Comparison of ENCODE assay signal across 8 cellular contexts in genomic region chr9:127523312-127523851, GRCh38.
A peak's percentile ranks its signal among the peaks of the same experiment; 100 is the strongest.
DNase-seq lines count a peak whose midpoint lies in the region; ATAC-seq and TF ChIP-seq lines count a peak whose summit lies in the region.

No MANE protein-coding gene starts in this region.

- peaks cover 14 to 15% of the 10 kb centered on the region in 2 donors for H3K9me3 Mint-ChIP-seq in stimulated activated naive B cell treated with anti-CD40 and anti-IgM and Interleukin-4, amounts not matched to agents 10 μg/mL and 1 μg/mL and 100 μg/mL, for 72 hours

- peaks cover 0 to 3% of the 10 kb centered on the region in 2 experiments for H3K4me1 ChIP-seq in neutrophil (ENCODE audit: control insufficient read depth in 1 of 2, insufficient read depth in 1 of 2, low read depth in 1 of 2, low read length in 1 of 2)

- H3K4me3 Mint-ChIP-seq in stimulated activated naive B cell treated with anti-CD40 and anti-IgM and Interleukin-4, amounts not matched to agents 10 μg/mL and 1 μg/mL and 100 μg/mL, for 72 hours: no peak overlapping the region

- peaks cover 9 to 14% of the 10 kb centered on the region in 2 donors for H3K36me3 Mint-ChIP-seq in stimulated activated naive B cell treated with anti-CD40 and anti-IgM and Interleukin-4, amounts not matched to agents 10 μg/mL and 1 μg/mL and 100 μg/mL, for 72 hours

- DNase-seq in GM03348 (ENCODE audit: low spot score): peak; percentile 48
- peak; percentile 59 for DNase-seq in NAMALWA (ENCODE audit: low spot score)
- DNase-seq in brain microvascular endothelial cell: peak; percentile 56
- DNase-seq in stimulated activated naive B cell treated with anti-CD40 and anti-IgM and Interleukin-4, amounts not matched to agents 10 μg/mL and 1 μg/mL and 100 μg/mL, for 72 hours: no peak
- no peak for DNase-seq in GOT3 (lab: John Stamatoyannopoulos, UW)

- H3K27me3 ChIP-seq in brain microvascular endothelial cell (replicated peaks): no peaks in the 10 kb centered on the region
- peaks cover 15% of the 10 kb centered on the region for H3K27me3 ChIP-seq in neutrophil

- H3K27me3 Mint-ChIP-seq in stimulated activated naive B cell treated with anti-CD40 and anti-IgM and Interleukin-4, amounts not matched to agents 10 μg/mL and 1 μg/mL and 100 μg/mL, for 72 hours: peaks cover 0 to 19% of the 10 kb centered on the region in 2 donors

- no peak for ATAC-seq in stimulated activated naive B cell treated with anti-CD40 and anti-IgM and Interleukin-4, amounts not matched to agents 10 μg/mL and 1 μg/mL and 100 μg/mL, for 72 hours (replicated peaks)
- ATAC-seq in GM21423 (IDR thresholded peaks at IDR 0.05; ENCODE audit: unreplicated experiment) (no peak), HG03439 (IDR thresholded peaks at IDR 0.05; ENCODE audit: unreplicated experiment) (no peak)

- no peak overlapping the region for H3K4me3 ChIP-seq in brain microvascular endothelial cell (ENCODE audit: low read depth, low read length)
- no peak overlapping the region for H3K4me3 ChIP-seq in neutrophil (ENCODE audit: low read depth in 1 of 2, low read length in 1 of 2)

- no peak overlapping the region for H3K27ac Mint-ChIP-seq in stimulated activated naive B cell treated with anti-CD40 and anti-IgM and Interleukin-4, amounts not matched to agents 10 μg/mL and 1 μg/mL and 100 μg/mL, for 72 hours

- peaks cover 22% of the 10 kb centered on the region for H3K9me3 ChIP-seq in neutrophil

- H3K4me1 Mint-ChIP-seq in stimulated activated naive B cell treated with anti-CD40 and anti-IgM and Interleukin-4, amounts not matched to agents 10 μg/mL and 1 μg/mL and 100 μg/mL, for 72 hours: peaks cover 4 to 13% of the 10 kb centered on the region in 2 donors

- H3K27ac ChIP-seq in brain microvascular endothelial cell: no peak overlapping the region
- no peak overlapping the region for H3K27ac ChIP-seq in neutrophil

- TF ChIP-seq CTCF in brain microvascular endothelial cell (IDR thresholded peaks at IDR 0.05; ENCODE audit: low read depth, low read length, missing control alignments) (peak; percentile 76), neutrophil (IDR thresholded peaks at IDR 0.05) (peak; percentile 46)

- in situ Hi-C loops in brain microvascular endothelial cell (cut with HindIII; ENCODE audit: low pct_ligation_motif_present, low sequenced_read_pairs): no loop called here

- peaks cover 70% of the 10 kb centered on the region for H3K36me3 ChIP-seq in brain microvascular endothelial cell (replicated peaks)
- H3K36me3 ChIP-seq in neutrophil: no peaks in the 10 kb centered on the region

Comparison
In these comparisons a context has a peak if more than half of its experiments do, and no peak if none do; other contexts are left out.
1. DNase-seq: peak in GM03348 (single experiment), NAMALWA (single experiment) and brain microvascular endothelial cell (single experiment); none in stimulated activated naive B cell treated with anti-CD40 and anti-IgM and Interleukin-4, amounts not matched to agents 10 μg/mL and 1 μg/mL and 100 μg/mL, for 72 hours (single experiment) and GOT3 (single experiment).